Comparison of ENCODE assay signal across 19 cellular contexts in the genomic region with DNA sequence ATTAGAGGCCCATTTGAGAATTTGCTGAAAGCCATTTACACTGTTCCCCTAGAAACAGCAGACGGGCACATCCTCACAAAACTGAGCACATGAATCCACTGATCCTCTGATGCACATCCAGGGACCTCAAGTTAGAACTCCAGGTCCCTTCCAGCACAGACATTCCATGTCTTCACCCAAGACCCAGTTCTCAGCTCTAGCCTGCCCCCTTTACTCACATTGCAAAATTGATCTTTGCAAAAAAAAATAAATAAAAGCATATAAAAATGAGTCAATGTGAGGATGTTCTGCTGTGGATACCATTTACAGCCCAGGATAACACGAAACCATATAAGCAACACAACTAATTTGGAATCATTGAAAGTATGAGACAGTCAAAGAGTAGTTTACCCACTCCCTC.
"Had no signal": no experiment of that assay in that cellular context is flagged by ENCODE, and none has a peak within 500 bp of the region (broad histone marks: within the 10 kb centered on the region; RNA-seq: fewer than 3 reads in every experiment).

No MANE protein-coding gene starts in this region.

- H3K27ac ChIP-seq: cardiac muscle cell, colonic mucosa, gastrocnemius medialis, heart right ventricle, pancreas, stomach, thoracic aorta had no signal

- H3K9me3 ChIP-seq: colonic mucosa, gastrocnemius medialis, heart right ventricle, pancreas, stomach, thoracic aorta had no signal

- H3K36me3 ChIP-seq: cardiac muscle cell, colonic mucosa, gastrocnemius medialis, heart right ventricle, pancreas, stomach, thoracic aorta had no signal

- H3K4me1 ChIP-seq: gastrocnemius medialis, heart right ventricle, pancreas had no signal

- ATAC-seq: gastrocnemius medialis, heart right ventricle, left lobe of liver, pancreas had no signal

- H3K4me3 Mint-ChIP-seq: activated T-helper 1 cell treated with anti-CD3 and anti-CD28 coated beads, Interleukin-12 subunit alpha, Interleukin-12 subunit beta, Interleukin-2, Interleukin-4 antibody, amounts not matched to agents 30 ng/mL and 10 ng/mL and 1 ng/mL, durations not matched to agents 14 hours and 24 hours and 36 hours; nephron had no signal

- DNase-seq: activated CD4-positive, alpha-beta T cell treated with anti-CD3 and anti-CD28 coated beads, Interleukin-2, amount 50 U/mL, for 48 hours; activated CD4-positive, CD25-positive, alpha-beta regulatory T cell treated with anti-CD3 and anti-CD28 coated beads, Interleukin-2, amount 50 U/mL, for 72 hours; activated CD8-positive, alpha-beta memory T cell treated with anti-CD3 and anti-CD28 coated beads, Interleukin-2, amount 50 U/mL, for 4 hours; activated naive CD4-positive, alpha-beta T cell; colonic mucosa; effector CD4-positive, alpha-beta T cell; gastrocnemius medialis; heart right ventricle; islet precursor cell; mammary epithelial cell; pancreas; stimulated activated CD4-positive, alpha-beta T cell treated with anti-CD3 and anti-CD28 coated beads, Interleukin-15, amount 100 ng/mL, for 24 hours; stimulated activated CD4-positive, alpha-beta T cell treated with anti-CD3 and anti-CD28 coated beads, Interleukin-4, amount 100 ng/mL, for 24 hours; stomach had no signal

- H3K4me3 ChIP-seq: cardiac muscle cell, colonic mucosa, gastrocnemius medialis, heart right ventricle, pancreas, stomach, thoracic aorta had no signal

- H3K27ac Mint-ChIP-seq: activated T-helper 1 cell treated with anti-CD3 and anti-CD28 coated beads, Interleukin-12 subunit alpha, Interleukin-12 subunit beta, Interleukin-2, Interleukin-4 antibody, amounts not matched to agents 30 ng/mL and 10 ng/mL and 1 ng/mL, durations not matched to agents 14 hours and 24 hours and 36 hours; nephron had no signal

- H3K27me3 ChIP-seq: cardiac muscle cell, colonic mucosa, gastrocnemius medialis, heart right ventricle, pancreas, stomach had no signal
